In the genomic region with DNA sequence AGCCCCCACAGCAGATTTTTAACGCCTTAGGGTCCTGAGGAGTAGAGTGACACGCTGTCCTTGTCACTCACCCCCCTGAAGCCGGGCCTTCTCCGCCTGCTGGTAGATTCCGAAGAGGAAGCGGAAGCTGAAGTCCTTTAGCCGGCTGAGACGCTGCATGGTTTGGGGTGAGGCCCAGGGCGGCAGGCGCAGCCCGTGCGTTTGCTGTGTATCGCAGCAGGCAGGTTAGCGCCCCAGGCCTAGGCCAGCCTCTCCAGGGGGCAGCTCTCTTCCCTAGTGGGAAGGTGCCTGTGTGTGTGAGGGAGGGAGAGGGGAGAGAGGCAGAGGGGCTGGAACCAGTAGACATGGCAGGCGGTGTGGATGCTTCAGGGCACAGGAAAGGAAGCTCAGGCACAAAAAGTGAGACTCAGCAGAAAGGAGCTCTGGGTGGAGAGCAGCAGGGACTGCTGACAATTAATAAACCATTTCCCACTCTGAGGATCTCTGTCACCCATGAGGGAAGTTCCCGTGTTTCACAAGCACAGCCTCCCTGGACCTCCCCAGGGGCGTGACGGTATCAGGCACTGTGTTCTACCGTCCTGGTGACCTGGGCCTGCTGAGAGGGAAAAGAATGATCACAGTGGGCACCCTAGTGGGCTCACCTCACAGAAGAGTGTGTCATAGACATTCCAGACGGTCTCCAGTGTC, we compare ENCODE assay signal across 15 cellular contexts. TPM values are rescaled to one million over a fixed set of nuclear protein-coding genes. Genes with fewer than 3 reads are reported as not detected.
A peak's percentile ranks its signal among the peaks of the same experiment; 100 is the strongest.
DNase-seq lines count a peak whose midpoint lies in the region; ATAC-seq and TF ChIP-seq lines count a peak whose summit lies in the region.
"Had no signal": no experiment of that assay in that cellular context is flagged by ENCODE, and none has a peak within 500 bp of the region (broad histone marks: within the 10 kb centered on the region; RNA-seq: fewer than 3 reads in every experiment).

No MANE protein-coding gene starts in this region.

- 79 to 80% methylated on average over 4 to 7 of the region's 20 CpGs for WGBS in gastroesophageal sphincter (ENCODE audit: low coverage in 1 of 2), 2 donors

- intact Hi-C loops in activated naive CD4-positive, alpha-beta T cell treated with anti-CD3 and anti-CD28 coated beads for 36 hours (cut with micrococcal nuclease) = no loop called here

- H3K4me1 ChIP-seq in gastroesophageal sphincter = peaks cover 0 to 29% (median 14%) of the 10 kb centered on the region in 3 donors

- no peak overlapping the region for H3K4me3 ChIP-seq in gastroesophageal sphincter
- H3K4me3 ChIP-seq: body of pancreas, psoas muscle had no signal

- no peaks in the 10 kb centered on the region for H3K27me3 Mint-ChIP-seq in activated naive CD4-positive, alpha-beta T cell treated with anti-CD3 and anti-CD28 coated beads for 36 hours (ENCODE audit: low read depth)
- no peaks in the 10 kb centered on the region for H3K27me3 Mint-ChIP-seq in stimulated activated naive B cell treated with anti-CD40 and anti-IgM and Interleukin-4, amounts not matched to agents 10 μg/mL and 1 μg/mL and 100 μg/mL, for 72 hours
- H3K27me3 Mint-ChIP-seq: activated naive CD4-positive, alpha-beta T cell treated with anti-CD3 and anti-CD28 coated beads, Interleukin-2, amount 10 ng/mL, durations not matched to agents 7 days and 5 days had no signal

- CTCF ChIA-PET in activated naive CD4-positive, alpha-beta T cell treated with anti-CD3 and anti-CD28 coated beads for 36 hours (lab: Charles Lee) = interaction anchor here (0.6 to 1.5 kb wide), 3 partner anchors 15 to 21 kb away, joined by 3 read pairs; no protein-coding TSS in a partner anchor

- no peak overlapping the region for H3K4me3 Mint-ChIP-seq in activated naive CD4-positive, alpha-beta T cell treated with anti-CD3 and anti-CD28 coated beads for 36 hours
- peak overlapping the region in 1 of 2 donors; percentile 19 for H3K4me3 Mint-ChIP-seq in stimulated activated naive B cell treated with anti-CD40 and anti-IgM and Interleukin-4, amounts not matched to agents 10 μg/mL and 1 μg/mL and 100 μg/mL, for 72 hours
- H3K4me3 Mint-ChIP-seq: activated naive CD4-positive, alpha-beta T cell treated with anti-CD3 and anti-CD28 coated beads, Interleukin-2, amount 10 ng/mL, durations not matched to agents 7 days and 5 days; H9; T-helper 1 cell treated with Interleukin-12 subunit alpha and Interleukin-12 subunit beta and Interleukin-4 antibody, amounts not matched to agents 30 μg/mL and 1 μg/mL, for 36 hours had no signal

- H3K27ac Mint-ChIP-seq in activated naive CD4-positive, alpha-beta T cell treated with anti-CD3 and anti-CD28 coated beads, Interleukin-2, amount 50 U/mL, for 72 hours = peak overlapping the region; percentile 76 to 81
- no peak overlapping the region for H3K27ac Mint-ChIP-seq in activated naive CD4-positive, alpha-beta T cell treated with anti-CD3 and anti-CD28 coated beads for 36 hours
- peak overlapping the region; percentile 60 for H3K27ac Mint-ChIP-seq in stimulated activated naive B cell treated with anti-CD40 and anti-IgM and Interleukin-4, amounts not matched to agents 10 μg/mL and 1 μg/mL and 100 μg/mL, for 72 hours
- H3K27ac Mint-ChIP-seq: activated naive CD4-positive, alpha-beta T cell treated with anti-CD3 and anti-CD28 coated beads, Interleukin-2, amount 10 ng/mL, durations not matched to agents 7 days and 5 days; H9; T-helper 1 cell treated with Interleukin-12 subunit alpha and Interleukin-12 subunit beta and Interleukin-4 antibody, amounts not matched to agents 30 μg/mL and 1 μg/mL, for 36 hours had no signal

- no peak for ATAC-seq in activated naive CD4-positive, alpha-beta T cell treated with anti-CD3 and anti-CD28 coated beads, Interleukin-2, amount 50 U/mL, for 72 hours
- peak; percentile 35 for ATAC-seq in gastroesophageal sphincter
- ATAC-seq in stimulated activated naive B cell treated with anti-CD40 and anti-IgM and Interleukin-4, amounts not matched to agents 10 μg/mL and 1 μg/mL and 100 μg/mL, for 72 hours (replicated peaks) = no peak
- ATAC-seq: activated CD4-positive, CD25-positive, alpha-beta regulatory T cell treated with anti-CD3 and anti-CD28 coated beads, Interleukin-2, amount 50 U/mL, for 24 hours; body of pancreas; psoas muscle had no signal

- TF ChIP-seq CTCF in gastroesophageal sphincter (IDR thresholded peaks at IDR 0.05) = no peak

- no peaks in the 10 kb centered on the region for H3K9me3 Mint-ChIP-seq in activated naive CD4-positive, alpha-beta T cell treated with anti-CD3 and anti-CD28 coated beads, Interleukin-2, amount 50 U/mL, for 72 hours
- H3K9me3 Mint-ChIP-seq in activated naive CD4-positive, alpha-beta T cell treated with anti-CD3 and anti-CD28 coated beads for 36 hours = no peaks in the 10 kb centered on the region
- no peaks in the 10 kb centered on the region for H3K9me3 Mint-ChIP-seq in stimulated activated naive B cell treated with anti-CD40 and anti-IgM and Interleukin-4, amounts not matched to agents 10 μg/mL and 1 μg/mL and 100 μg/mL, for 72 hours
- H3K9me3 Mint-ChIP-seq: activated naive CD4-positive, alpha-beta T cell treated with anti-CD3 and anti-CD28 coated beads, Interleukin-2, amount 10 ng/mL, durations not matched to agents 7 days and 5 days; CD8-positive, alpha-beta memory T cell; H9; T-helper 1 cell treated with Interleukin-12 subunit alpha and Interleukin-12 subunit beta and Interleukin-4 antibody, amounts not matched to agents 30 μg/mL and 1 μg/mL, for 36 hours had no signal

- H3K4me1 Mint-ChIP-seq in activated naive CD4-positive, alpha-beta T cell treated with anti-CD3 and anti-CD28 coated beads for 36 hours (ENCODE audit: low read depth) = peaks cover 21% of the 10 kb centered on the region
- H3K4me1 Mint-ChIP-seq in stimulated activated naive B cell treated with anti-CD40 and anti-IgM and Interleukin-4, amounts not matched to agents 10 μg/mL and 1 μg/mL and 100 μg/mL, for 72 hours = peaks cover 17 to 23% of the 10 kb centered on the region in 2 donors

- DNase-seq in activated naive CD4-positive, alpha-beta T cell treated with anti-CD3 and anti-CD28 coated beads, Interleukin-2, amount 50 U/mL, for 72 hours (ENCODE audit: low spot score in 2 of 2) = no peak
- DNase-seq in activated naive CD4-positive, alpha-beta T cell treated with anti-CD3 and anti-CD28 coated beads for 36 hours = no peak
- DNase-seq in stimulated activated naive B cell treated with anti-CD40 and anti-IgM and Interleukin-4, amounts not matched to agents 10 μg/mL and 1 μg/mL and 100 μg/mL, for 72 hours = no peak
- DNase-seq in NCI-H1436 treated with DMSO at 0.1 percent for 48 hours (lab: John Stamatoyannopoulos, UW) (no peak), NCI-H1930 (lab: John Stamatoyannopoulos, UW) (no peak)
- DNase-seq: activated naive CD4-positive, alpha-beta T cell treated with anti-CD3 and anti-CD28 coated beads, Interleukin-2, amount 10 ng/mL, durations not matched to agents 7 days and 5 days; effector CD4-positive, alpha-beta T cell; H9; NCI-H748 treated with DMSO at 0.1 percent for 48 hours had no signal

- no peak for TF ChIP-seq EP300 in gastroesophageal sphincter (IDR thresholded peaks at IDR 0.05)

- H3K9me3 ChIP-seq in gastroesophageal sphincter = no peaks in the 10 kb centered on the region
- H3K9me3 ChIP-seq: body of pancreas, psoas muscle had no signal

- H3K36me3 ChIP-seq in gastroesophageal sphincter = peaks cover 0 to 74% of the 10 kb centered on the region in 2 donors

- peaks cover 9 to 27% of the 10 kb centered on the region in 2 donors for H3K36me3 Mint-ChIP-seq in activated naive CD4-positive, alpha-beta T cell treated with anti-CD3 and anti-CD28 coated beads, Interleukin-2, amount 50 U/mL, for 72 hours
- peaks cover 37% of the 10 kb centered on the region for H3K36me3 Mint-ChIP-seq in activated naive CD4-positive, alpha-beta T cell treated with anti-CD3 and anti-CD28 coated beads for 36 hours (ENCODE audit: low read depth)
- peaks cover 45 to 65% of the 10 kb centered on the region in 2 donors for H3K36me3 Mint-ChIP-seq in stimulated activated naive B cell treated with anti-CD40 and anti-IgM and Interleukin-4, amounts not matched to agents 10 μg/mL and 1 μg/mL and 100 μg/mL, for 72 hours

- peak overlapping the region in 1 of 4 donors; percentile 15 for H3K27ac ChIP-seq in gastroesophageal sphincter
- H3K27ac ChIP-seq: body of pancreas, psoas muscle had no signal

- no peaks in the 10 kb centered on the region for H3K27me3 ChIP-seq in gastroesophageal sphincter
- H3K27me3 ChIP-seq: body of pancreas had no signal

- TF ChIP-seq POLR2A in gastroesophageal sphincter (IDR thresholded peaks at IDR 0.05) = peak in 1 of 2 donors; percentile 18

RNA-seq across cellular contexts. Expression of gene ACP2, which starts 3.8 kb away (rescaled TPM):
- 10 to 100 TPM in 1 of 2 donors, 1 to 10 TPM in 1; 8.0 to 12.7 TPM for total RNA-seq in activated naive CD4-positive, alpha-beta T cell treated with anti-CD3 and anti-CD28 coated beads, Interleukin-2, amount 50 U/mL, for 72 hours
- 1 to 10 TPM; 8.0 to 9.3 TPM for total RNA-seq in activated naive CD4-positive, alpha-beta T cell treated with anti-CD3 and anti-CD28 coated beads for 36 hours
- total RNA-seq in gastroesophageal sphincter = 10 to 100 TPM; 21.0 to 46.0 (median 32.0) TPM

RNA-seq across cellular contexts. Expression of gene NR1H3, which starts 13.0 kb away (rescaled TPM):
- total RNA-seq in activated naive CD4-positive, alpha-beta T cell treated with anti-CD3 and anti-CD28 coated beads, Interleukin-2, amount 50 U/mL, for 72 hours = 10 to 100 TPM in 1 of 2 donors, 1 to 10 TPM in 1; 6.9 to 11.1 TPM
- 10 to 100 TPM; 10.4 to 11.3 TPM for total RNA-seq in activated naive CD4-positive, alpha-beta T cell treated with anti-CD3 and anti-CD28 coated beads for 36 hours
- total RNA-seq in gastroesophageal sphincter = 10 to 100 TPM; 14.5 to 21.0 (median 16.1) TPM

RNA-seq across cellular contexts. Expression of gene MADD, which starts 25.1 kb away (rescaled TPM):
- total RNA-seq in activated naive CD4-positive, alpha-beta T cell treated with anti-CD3 and anti-CD28 coated beads, Interleukin-2, amount 50 U/mL, for 72 hours = 100 to 1,000 TPM in 1 of 2 donors, 10 to 100 TPM in 1; 68.9 to 140 TPM
- total RNA-seq in activated naive CD4-positive, alpha-beta T cell treated with anti-CD3 and anti-CD28 coated beads for 36 hours = 10 to 100 TPM; 49.9 to 52.2 TPM
- total RNA-seq in gastroesophageal sphincter = 10 to 100 TPM; 23.7 to 33.9 (median 29.4) TPM

RNA-seq across cellular contexts. Expression of gene DDB2, which starts 30.0 kb away (rescaled TPM):
- 100 to 1,000 TPM; 194 to 486 TPM for total RNA-seq in activated naive CD4-positive, alpha-beta T cell treated with anti-CD3 and anti-CD28 coated beads, Interleukin-2, amount 50 U/mL, for 72 hours
- 100 to 1,000 TPM; 273 to 282 TPM for total RNA-seq in activated naive CD4-positive, alpha-beta T cell treated with anti-CD3 and anti-CD28 coated beads for 36 hours
- total RNA-seq in gastroesophageal sphincter = 10 to 100 TPM; 18.6 to 44.2 (median 28.0) TPM

RNA-seq across cellular contexts. Expression of gene PACSIN3, which starts 58.6 kb away (rescaled TPM):
- total RNA-seq in activated naive CD4-positive, alpha-beta T cell treated with anti-CD3 and anti-CD28 coated beads, Interleukin-2, amount 50 U/mL, for 72 hours = 10 to 100 TPM; 10.5 to 17.1 TPM
- 1 to 10 TPM; 6.5 to 7.2 TPM for total RNA-seq in activated naive CD4-positive, alpha-beta T cell treated with anti-CD3 and anti-CD28 coated beads for 36 hours
- 10 to 100 TPM; 61.3 to 74.9 (median 65.3) TPM for total RNA-seq in gastroesophageal sphincter
